In genomic region chr1:6205849-6206845, GRCh38 we compare ENCODE assay signal across 8 cellular contexts. TPM values are rescaled to one million over a fixed set of nuclear protein-coding genes. Genes with fewer than 3 reads are reported as not detected.
DNase-seq lines count a peak whose midpoint lies in the region; ATAC-seq, FAIRE-seq and TF ChIP-seq lines count a peak whose summit lies in the region.

Gene RNF207 (plus strand): TSS chr1:6206119. CDS start chr1:6206536, 417 bp downstream.

- peaks cover 24% of the 10 kb centered on the region for H3K27me3 Mint-ChIP-seq in activated naive CD8-positive, alpha-beta T cell treated with anti-CD3 and anti-CD28 coated beads, Interleukin-2, amount 10 ng/mL, durations not matched to agents 7 days and 5 days

- H3K36me3 ChIP-seq in right atrium auricular region (peaks cover 12% of the 10 kb centered on the region), gastrocnemius medialis (no peaks in the 10 kb centered on the region)

- DNase-seq in GM12864 (ENCODE audit: low read depth): peak; percentile 47
- no peak for DNase-seq in HFF-Myc (ENCODE audit: extremely low read depth, low read depth)
- DNase-seq in RCC 7860 (ENCODE audit: low spot score): peak; percentile 74
- DNase-seq in activated naive CD8-positive, alpha-beta T cell treated with anti-CD3 and anti-CD28 coated beads, Interleukin-2, amount 10 ng/mL, durations not matched to agents 7 days and 5 days: peak; percentile 66
- no peak for DNase-seq in right atrium auricular region (ENCODE audit: low spot score)
- DNase-seq in gastrocnemius medialis: no peak
- no peak for DNase-seq in medulla oblongata (ENCODE audit: extremely low spot score)

- no peaks in the 10 kb centered on the region for H3K36me3 Mint-ChIP-seq in activated naive CD8-positive, alpha-beta T cell treated with anti-CD3 and anti-CD28 coated beads, Interleukin-2, amount 10 ng/mL, durations not matched to agents 7 days and 5 days

- H3K27me3 ChIP-seq in right atrium auricular region (no peaks in the 10 kb centered on the region), gastrocnemius medialis (peaks cover 7 to 18% (median 18%) of the 10 kb centered on the region in 3 donors)

- TF ChIP-seq CTCF in GM12864 (IDR thresholded peaks at IDR 0.05; ENCODE audit: low read depth, low read length, missing control alignments) (no peak), HFF-Myc (IDR thresholded peaks at IDR 0.05; ENCODE audit: low read depth, low read length, missing control alignments) (no peak), right atrium auricular region (IDR thresholded peaks at IDR 0.05) (no peak), gastrocnemius medialis (IDR thresholded peaks at IDR 0.05 in 4 of 5, conservative IDR thresholded peaks at IDR 0.05 in 1 of 5) (no peak)

- no peaks in the 10 kb centered on the region for H3K9me3 ChIP-seq in right atrium auricular region
- H3K9me3 ChIP-seq in gastrocnemius medialis: no peaks in the 10 kb centered on the region

- peak; percentile 65 for ATAC-seq in activated naive CD8-positive, alpha-beta T cell treated with anti-CD3 and anti-CD28 coated beads, Interleukin-2, amount 10 ng/mL, durations not matched to agents 7 days and 5 days (ENCODE audit: low read depth)
- ATAC-seq in gastrocnemius medialis (peak; percentile 23 to 42), HG02840 (IDR thresholded peaks at IDR 0.05; ENCODE audit: low FRiP score, unreplicated experiment) (no peak)

- H3K4me1 Mint-ChIP-seq in activated naive CD8-positive, alpha-beta T cell treated with anti-CD3 and anti-CD28 coated beads, Interleukin-2, amount 10 ng/mL, durations not matched to agents 7 days and 5 days: peaks cover 6% of the 10 kb centered on the region

- no peak for TF ChIP-seq POLR2A in gastrocnemius medialis (IDR thresholded peaks at IDR 0.05)

- FAIRE-seq in RCC 7860 (lab: Jason Lieb, UNC): no peak

- H3K27ac Mint-ChIP-seq in activated naive CD8-positive, alpha-beta T cell treated with anti-CD3 and anti-CD28 coated beads, Interleukin-2, amount 10 ng/mL, durations not matched to agents 7 days and 5 days: no peak within 1 kb of the TSS

- H3K4me3 Mint-ChIP-seq in activated naive CD8-positive, alpha-beta T cell treated with anti-CD3 and anti-CD28 coated beads, Interleukin-2, amount 10 ng/mL, durations not matched to agents 7 days and 5 days: peak within 1 kb of the TSS; percentile 72

- in situ Hi-C loops in gastrocnemius medialis (cut with MboI; ENCODE audit: low sequenced_read_pairs in 4 of 4): no loop called here

- intact Hi-C loops in gastrocnemius medialis (cut with DNase I; ENCODE audit: low total_unique reads): no loop called here

- H3K27ac ChIP-seq in right atrium auricular region: peak within 1 kb of the TSS; percentile 84 to 91
- peak within 1 kb of the TSS; percentile 52 to 70 (median 65) for H3K27ac ChIP-seq in gastrocnemius medialis

- H3K4me1 ChIP-seq in right atrium auricular region (peaks cover 0 to 50% of the 10 kb centered on the region in 2 donors), gastrocnemius medialis (peaks cover 7 to 25% of the 10 kb centered on the region in 2 donors)

- H3K4me3 ChIP-seq in GM12864 (ENCODE audit: low read depth, low read length): peak within 1 kb of the TSS; percentile 65
- H3K4me3 ChIP-seq in HFF-Myc (replicated peaks; ENCODE audit: low read depth, low read length): peak within 1 kb of the TSS; percentile 56
- peak within 1 kb of the TSS; percentile 57 to 61 for H3K4me3 ChIP-seq in right atrium auricular region
- H3K4me3 ChIP-seq in gastrocnemius medialis: peak within 1 kb of the TSS; percentile 49 to 63 (median 60)

- H3K9me3 Mint-ChIP-seq in activated naive CD8-positive, alpha-beta T cell treated with anti-CD3 and anti-CD28 coated beads, Interleukin-2, amount 10 ng/mL, durations not matched to agents 7 days and 5 days: no peaks in the 10 kb centered on the region

- POLR2A ChIA-PET in activated naive CD8-positive, alpha-beta T cell treated with anti-CD3 and anti-CD28 coated beads, Interleukin-2, amount 10 ng/mL, durations not matched to agents 7 days and 5 days (lab: Charles Lee): interaction anchor here (0.6 to 1.1 kb wide), 2 partner anchors 27 to 30 kb away, joined by 3 read pairs; partner anchors contain the start of gene ICMT

RNA-seq across cellular contexts. Expression of gene RNF207, which starts in this region (rescaled TPM):
- 1 to 10 TPM; 3.8 to 4.0 TPM for total RNA-seq in activated naive CD8-positive, alpha-beta T cell treated with anti-CD3 and anti-CD28 coated beads, Interleukin-2, amount 10 ng/mL, durations not matched to agents 7 days and 5 days
- 10 to 100 TPM; 28.9 to 53.0 TPM for total RNA-seq in right atrium auricular region
- 1 to 10 TPM in 2 of 4 donors, under 1 TPM in 2; 0.29 to 4.7 (median 0.99) TPM for total RNA-seq in gastrocnemius medialis

Comparison
In these comparisons a context has a peak if more than half of its experiments do, and no peak if none do; other contexts are left out.
1. RNA of gene RNF207 (total RNA-seq): 28.9 to 53.0 TPM in right atrium auricular region; 3.8 to 4.0 TPM in activated naive CD8-positive, alpha-beta T cell treated with anti-CD3 and anti-CD28 coated beads, Interleukin-2, amount 10 ng/mL, durations not matched to agents 7 days and 5 days and 0.29 to 4.7 TPM in gastrocnemius medialis; every median in the first group is over 4 times any median in the second.
2. DNase-seq: peak in GM12864 (single experiment), RCC 7860 (single experiment) and activated naive CD8-positive, alpha-beta T cell treated with anti-CD3 and anti-CD28 coated beads, Interleukin-2, amount 10 ng/mL, durations not matched to agents 7 days and 5 days (single experiment); none in HFF-Myc (single experiment), right atrium auricular region (single experiment), gastrocnemius medialis (0 of 2) and medulla oblongata (single experiment).
3. Peak in every context shown above with its lines, with median percentiles within 50 percentile points of each other: H3K4me3 ChIP-seq.